8 cellular contexts compared by ENCODE assay signal in genomic region chr15:68821190-68821897, GRCh38. TPM values are rescaled to one million over a fixed set of nuclear protein-coding genes. Genes with fewer than 3 reads are reported as not detected.
DNase-seq lines count a peak whose midpoint lies in the region; ATAC-seq lines count a peak whose summit lies in the region.

No MANE protein-coding gene starts in this region.

- peaks cover 45% of the 10 kb centered on the region for H3K27me3 ChIP-seq in iPS-18a (ENCODE audit: control insufficient read depth, insufficient read depth, low read length)

- H3K4me1 Mint-ChIP-seq in activated naive CD8-positive, alpha-beta T cell treated with anti-CD3 and anti-CD28 coated beads, Interleukin-2, amount 10 ng/mL, durations not matched to agents 7 days and 5 days = peaks cover 21% of the 10 kb centered on the region

- peak; percentile 39 for DNase-seq in CD1c-positive myeloid dendritic cell (ENCODE audit: extremely low spot score)
- peak; percentile 35 for DNase-seq in HT1080 (ENCODE audit: low read depth)
- DNase-seq in activated naive CD8-positive, alpha-beta T cell treated with anti-CD3 and anti-CD28 coated beads, Interleukin-2, amount 10 ng/mL, durations not matched to agents 7 days and 5 days = no peak
- DNase-seq in stimulated activated CD4-positive, alpha-beta T cell treated with anti-CD3 and anti-CD28 coated beads, Interleukin-4, amount 100 ng/mL, for 24 hours = peak; percentile 17

- peak; percentile 23 for ATAC-seq in GM21360 (IDR thresholded peaks at IDR 0.05; ENCODE audit: unreplicated experiment)
- no peak for ATAC-seq in activated naive CD8-positive, alpha-beta T cell treated with anti-CD3 and anti-CD28 coated beads, Interleukin-2, amount 10 ng/mL, durations not matched to agents 7 days and 5 days (ENCODE audit: low read depth)
- ATAC-seq in GM18519 (IDR thresholded peaks at IDR 0.05; ENCODE audit: low FRiP score, unreplicated experiment) = no peak
- ATAC-seq in GM21717 (IDR thresholded peaks at IDR 0.05; ENCODE audit: unreplicated experiment) = no peak

- peak overlapping the region; percentile 47 for H3K9ac ChIP-seq in iPS-18a (ENCODE audit: low read length)

- H3K27ac Mint-ChIP-seq in activated naive CD8-positive, alpha-beta T cell treated with anti-CD3 and anti-CD28 coated beads, Interleukin-2, amount 10 ng/mL, durations not matched to agents 7 days and 5 days = peak overlapping the region; percentile 94

- peak overlapping the region; percentile 94 for H3K4me3 Mint-ChIP-seq in activated naive CD8-positive, alpha-beta T cell treated with anti-CD3 and anti-CD28 coated beads, Interleukin-2, amount 10 ng/mL, durations not matched to agents 7 days and 5 days

- no peaks in the 10 kb centered on the region for H3K9me3 ChIP-seq in iPS-18a (ENCODE audit: control insufficient read depth, low read depth, low read length)

- H3K9me3 Mint-ChIP-seq in activated naive CD8-positive, alpha-beta T cell treated with anti-CD3 and anti-CD28 coated beads, Interleukin-2, amount 10 ng/mL, durations not matched to agents 7 days and 5 days = no peaks in the 10 kb centered on the region

- peaks cover 1% of the 10 kb centered on the region for H3K36me3 Mint-ChIP-seq in activated naive CD8-positive, alpha-beta T cell treated with anti-CD3 and anti-CD28 coated beads, Interleukin-2, amount 10 ng/mL, durations not matched to agents 7 days and 5 days

- H3K27ac ChIP-seq in iPS-18a (ENCODE audit: low read length) = no peak overlapping the region

- no peaks in the 10 kb centered on the region for H3K27me3 Mint-ChIP-seq in activated naive CD8-positive, alpha-beta T cell treated with anti-CD3 and anti-CD28 coated beads, Interleukin-2, amount 10 ng/mL, durations not matched to agents 7 days and 5 days

- H3K4me1 ChIP-seq in iPS-18a (ENCODE audit: control insufficient read depth, low read depth, low read length) = peaks cover 21% of the 10 kb centered on the region

- H3K4me3 ChIP-seq in iPS-18a (ENCODE audit: low read length) = peak overlapping the region; percentile 92

- POLR2A ChIA-PET in activated naive CD8-positive, alpha-beta T cell treated with anti-CD3 and anti-CD28 coated beads, Interleukin-2, amount 10 ng/mL, durations not matched to agents 7 days and 5 days (lab: Charles Lee) = interaction anchor here (0.6 to 9.3 kb wide), 5 partner anchors 7 to 593 kb away, joined by 3 to 95 read pairs (median 4); no protein-coding TSS in a partner anchor

- no peaks in the 10 kb centered on the region for H3K36me3 ChIP-seq in iPS-18a (ENCODE audit: control insufficient read depth, low read depth, low read length)

RNA-seq across cellular contexts. Expression of gene ANP32A, which starts 0.6 kb away (rescaled TPM):
- total RNA-seq in HT1080 (2014; rRNA removed; shearing (Covaris generic)) = 80.0 and 120 TPM in 2 replicates
- 176 and 201 TPM in 2 replicates for polyA plus RNA-seq in HT1080 (2015; cell fraction: cytosol; rRNA removed)
- polyA plus RNA-seq in HT1080 (2015; cell fraction: nucleus; rRNA removed) = 135 and 138 TPM in 2 replicates
- total RNA-seq in activated naive CD8-positive, alpha-beta T cell treated with anti-CD3 and anti-CD28 coated beads, Interleukin-2, amount 10 ng/mL, durations not matched to agents 7 days and 5 days = 100 to 1,000 TPM; 174 to 177 TPM
